Comparison of ENCODE assay signal across 1 cellular context in the genomic region with DNA sequence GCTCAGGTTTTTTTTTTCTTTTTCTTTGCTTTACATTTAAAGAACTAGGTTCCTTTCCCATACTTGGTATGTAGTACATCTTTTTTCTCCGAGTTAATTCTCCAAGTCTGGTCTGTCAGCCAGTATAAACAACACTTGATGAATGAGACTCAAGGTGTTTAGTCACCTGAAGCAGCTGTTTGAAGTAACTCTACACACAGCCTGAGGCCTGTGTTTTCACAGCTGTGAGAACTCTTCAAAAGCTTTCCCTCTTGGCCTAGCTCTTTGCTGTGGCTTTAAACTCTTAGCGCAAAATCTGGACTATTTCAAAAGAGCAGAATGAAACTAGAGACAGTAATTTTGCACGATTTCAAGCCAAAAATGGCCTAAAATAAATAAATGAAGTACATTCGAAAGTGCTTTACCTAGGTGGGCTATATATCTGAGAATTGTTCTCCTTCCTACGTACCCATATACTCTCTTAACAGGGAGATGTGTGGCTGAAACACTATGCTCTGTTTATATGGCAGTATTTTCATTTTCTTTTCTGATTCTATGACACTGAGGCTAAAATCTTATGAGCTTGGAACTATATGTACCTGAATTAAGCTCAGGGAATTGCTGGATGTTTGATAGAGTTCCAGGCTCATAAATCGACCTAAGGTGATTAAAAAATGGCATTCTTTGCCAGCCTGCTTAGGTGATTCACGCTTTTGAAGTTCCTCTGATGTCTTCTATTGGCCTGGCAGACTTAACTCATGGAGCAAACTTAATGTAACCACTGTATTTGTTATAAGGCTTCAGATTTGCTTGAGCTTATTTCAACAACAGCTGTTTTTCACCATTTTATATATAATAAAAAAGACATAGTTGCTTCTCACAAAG.
TF ChIP-seq lines count a peak whose summit lies in the region.

No MANE protein-coding gene starts in this region.

TF ChIP-seq in GM12878, 131 proteins besides CTCF, POLR2A, EP300 and RAD21:
- TF ChIP-seq BACH1 (IDR thresholded peaks at IDR 0.05; ENCODE audit: borderline replicate concordance): no peak
- TF ChIP-seq GATAD2B (conservative IDR thresholded peaks at IDR 0.05; ENCODE audit: low read depth): no peak
- TF ChIP-seq, protein P1, sequence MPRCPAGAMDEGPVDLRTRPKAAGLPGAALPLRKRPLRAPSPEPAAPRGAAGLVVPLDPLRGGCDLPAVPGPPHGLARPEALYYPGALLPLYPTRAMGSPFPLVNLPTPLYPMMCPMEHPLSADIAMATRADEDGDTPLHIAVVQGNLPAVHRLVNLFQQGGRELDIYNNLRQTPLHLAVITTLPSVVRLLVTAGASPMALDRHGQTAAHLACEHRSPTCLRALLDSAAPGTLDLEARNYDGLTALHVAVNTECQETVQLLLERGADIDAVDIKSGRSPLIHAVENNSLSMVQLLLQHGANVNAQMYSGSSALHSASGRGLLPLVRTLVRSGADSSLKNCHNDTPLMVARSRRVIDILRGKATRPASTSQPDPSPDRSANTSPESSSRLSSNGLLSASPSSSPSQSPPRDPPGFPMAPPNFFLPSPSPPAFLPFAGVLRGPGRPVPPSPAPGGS (IDR thresholded peaks at IDR 0.05; ENCODE audit: borderline replicate concordance, insufficient read depth, low read depth, low read length, poor library complexity, severe bottlenecking): no peak
- TF ChIP-seq CEBPZ (IDR thresholded peaks at IDR 0.05; ENCODE audit: low read depth, low read length): no peak
- no peak for TF ChIP-seq ATF3 (IDR thresholded peaks at IDR 0.05; ENCODE audit: borderline replicate concordance, extremely low read depth, low read depth, low read length)
- TF ChIP-seq CREB1 (IDR thresholded peaks at IDR 0.05; ENCODE audit: low read depth): no peak
- no peak for TF ChIP-seq ELK1 (IDR thresholded peaks at IDR 0.05; ENCODE audit: low read depth, low read length)
- TF ChIP-seq EGR1 (IDR thresholded peaks at IDR 0.05; ENCODE audit: borderline replicate concordance in 1 of 2, low read depth in 2 of 2, low read length in 2 of 2): no peak
